Comparison of ENCODE assay signal across 1 cellular context in the genomic region with DNA sequence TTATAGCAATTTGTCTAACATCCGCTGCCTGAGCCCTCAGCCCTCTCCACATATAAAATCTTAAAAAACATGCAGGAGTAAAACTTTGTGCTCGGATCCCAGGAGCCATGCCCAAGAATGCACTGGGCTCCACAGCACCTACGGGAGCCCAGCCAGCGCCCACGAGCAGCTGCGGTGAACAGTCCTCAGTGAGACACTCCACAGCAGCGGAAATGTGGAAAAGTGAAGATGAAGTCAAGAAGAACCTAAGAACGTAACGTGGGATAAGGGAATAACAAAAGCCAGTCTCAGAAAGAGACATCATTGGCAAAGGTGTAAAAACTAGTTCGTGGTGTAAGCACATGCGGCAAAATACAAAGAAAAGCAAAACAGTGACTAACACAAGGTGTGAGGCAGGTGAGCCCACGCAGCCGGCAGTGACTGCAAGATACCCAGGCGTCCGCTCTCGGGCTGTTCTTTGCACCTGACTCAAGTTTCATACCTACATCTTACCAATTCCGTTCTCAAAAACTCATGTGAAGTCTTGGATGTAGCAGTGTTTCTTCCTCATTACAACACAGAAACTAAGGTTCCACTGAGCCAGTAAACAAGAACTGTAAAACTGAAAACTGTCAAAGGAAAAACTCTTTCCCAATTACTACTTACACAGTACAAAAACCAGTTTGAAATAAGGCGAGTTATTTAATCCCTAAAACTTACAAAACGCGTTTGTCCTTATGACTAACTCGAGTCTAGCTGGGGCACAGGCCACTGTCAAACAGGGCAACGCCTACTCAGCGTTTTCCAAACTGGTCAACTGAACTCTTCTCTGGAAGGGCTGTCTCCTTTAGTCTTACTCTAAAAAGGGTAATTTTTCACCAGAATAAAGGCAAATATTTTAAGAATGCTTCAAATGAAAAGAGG.
A peak's percentile ranks its signal among the peaks of the same experiment; 100 is the strongest.
TF ChIP-seq lines count a peak whose summit lies in the region.

No MANE protein-coding gene starts in this region.

TF ChIP-seq in HepG2, 621 proteins besides CTCF, POLR2A, EP300 and RAD21 (continued from another document and continues in another):
- TF ChIP-seq HDAC6 (IDR thresholded peaks at IDR 0.05; ENCODE audit: low read depth, low read length) (no peak), MED1 (CRISPR knock-in tag; IDR thresholded peaks at IDR 0.05) (no peak), MAFF (IDR thresholded peaks at IDR 0.05; ENCODE audit: low read depth, low read length) (peak; percentile 86), MAFG (CRISPR knock-in tag; IDR thresholded peaks at IDR 0.05) (peak; percentile 50; the same call in 1 of the 2 replicates), MAFK (conservative IDR thresholded peaks at IDR 0.05 in 1 of 2, IDR thresholded peaks at IDR 0.05 in 1 of 2; ENCODE audit: low read length in 2 of 2) (peak; percentile 91 to 95), ZBTB38 (CRISPR knock-in tag; IDR thresholded peaks at IDR 0.05) (no peak; the same call in 1 of the 2 replicates), ZMYM4 (CRISPR knock-in tag; IDR thresholded peaks at IDR 0.05) (no peak), ZSCAN9 (CRISPR knock-in tag; IDR thresholded peaks at IDR 0.05; ENCODE audit: borderline replicate concordance) (no peak), TBX3 (IDR thresholded peaks at IDR 0.05; ENCODE audit: borderline replicate concordance) (no peak), ZBTB1 (CRISPR knock-in tag; IDR thresholded peaks at IDR 0.05; ENCODE audit: borderline replicate concordance) (no peak), SAP130 (CRISPR knock-in tag; IDR thresholded peaks at IDR 0.05; ENCODE audit: low read depth) (peak; percentile 55)
- TF ChIP-seq, protein P1, sequence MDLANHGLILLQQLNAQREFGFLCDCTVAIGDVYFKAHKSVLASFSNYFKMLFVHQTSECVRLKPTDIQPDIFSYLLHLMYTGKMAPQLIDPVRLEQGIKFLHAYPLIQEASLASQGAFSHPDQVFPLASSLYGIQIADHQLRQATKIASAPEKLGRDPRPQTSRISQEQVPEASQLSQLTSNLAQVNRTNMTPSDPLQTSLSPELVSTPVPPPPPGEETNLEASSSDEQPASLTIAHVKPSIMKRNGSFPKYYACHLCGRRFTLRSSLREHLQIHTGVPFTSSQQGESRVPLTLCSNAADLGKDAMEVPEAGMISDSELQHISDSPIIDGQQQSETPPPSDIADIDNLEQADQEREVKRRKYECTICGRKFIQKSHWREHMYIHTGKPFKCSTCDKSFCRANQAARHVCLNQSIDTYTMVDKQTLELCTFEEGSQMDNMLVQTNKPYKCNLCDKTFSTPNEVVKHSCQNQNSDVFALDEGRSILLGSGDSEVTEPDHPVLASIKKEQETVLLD (CRISPR knock-in tag; IDR thresholded peaks at IDR 0.05; ENCODE audit: low read depth): no peak
- TF ChIP-seq, protein P2, sequence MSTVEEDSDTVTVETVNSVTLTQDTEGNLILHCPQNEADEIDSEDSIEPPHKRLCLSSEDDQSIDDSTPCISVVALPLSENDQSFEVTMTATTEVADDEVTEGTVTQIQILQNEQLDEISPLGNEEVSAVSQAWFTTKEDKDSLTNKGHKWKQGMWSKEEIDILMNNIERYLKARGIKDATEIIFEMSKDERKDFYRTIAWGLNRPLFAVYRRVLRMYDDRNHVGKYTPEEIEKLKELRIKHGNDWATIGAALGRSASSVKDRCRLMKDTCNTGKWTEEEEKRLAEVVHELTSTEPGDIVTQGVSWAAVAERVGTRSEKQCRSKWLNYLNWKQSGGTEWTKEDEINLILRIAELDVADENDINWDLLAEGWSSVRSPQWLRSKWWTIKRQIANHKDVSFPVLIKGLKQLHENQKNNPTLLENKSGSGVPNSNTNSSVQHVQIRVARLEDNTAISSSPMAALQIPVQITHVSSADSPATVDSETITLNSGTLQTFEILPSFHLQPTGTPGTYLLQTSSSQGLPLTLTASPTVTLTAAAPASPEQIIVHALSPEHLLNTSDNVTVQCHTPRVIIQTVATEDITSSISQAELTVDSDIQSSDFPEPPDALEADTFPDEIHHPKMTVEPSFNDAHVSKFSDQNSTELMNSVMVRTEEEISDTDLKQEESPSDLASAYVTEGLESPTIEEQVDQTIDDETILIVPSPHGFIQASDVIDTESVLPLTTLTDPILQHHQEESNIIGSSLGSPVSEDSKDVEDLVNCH (CRISPR knock-in tag; IDR thresholded peaks at IDR 0.05): no peak
- TF ChIP-seq, protein P3, sequence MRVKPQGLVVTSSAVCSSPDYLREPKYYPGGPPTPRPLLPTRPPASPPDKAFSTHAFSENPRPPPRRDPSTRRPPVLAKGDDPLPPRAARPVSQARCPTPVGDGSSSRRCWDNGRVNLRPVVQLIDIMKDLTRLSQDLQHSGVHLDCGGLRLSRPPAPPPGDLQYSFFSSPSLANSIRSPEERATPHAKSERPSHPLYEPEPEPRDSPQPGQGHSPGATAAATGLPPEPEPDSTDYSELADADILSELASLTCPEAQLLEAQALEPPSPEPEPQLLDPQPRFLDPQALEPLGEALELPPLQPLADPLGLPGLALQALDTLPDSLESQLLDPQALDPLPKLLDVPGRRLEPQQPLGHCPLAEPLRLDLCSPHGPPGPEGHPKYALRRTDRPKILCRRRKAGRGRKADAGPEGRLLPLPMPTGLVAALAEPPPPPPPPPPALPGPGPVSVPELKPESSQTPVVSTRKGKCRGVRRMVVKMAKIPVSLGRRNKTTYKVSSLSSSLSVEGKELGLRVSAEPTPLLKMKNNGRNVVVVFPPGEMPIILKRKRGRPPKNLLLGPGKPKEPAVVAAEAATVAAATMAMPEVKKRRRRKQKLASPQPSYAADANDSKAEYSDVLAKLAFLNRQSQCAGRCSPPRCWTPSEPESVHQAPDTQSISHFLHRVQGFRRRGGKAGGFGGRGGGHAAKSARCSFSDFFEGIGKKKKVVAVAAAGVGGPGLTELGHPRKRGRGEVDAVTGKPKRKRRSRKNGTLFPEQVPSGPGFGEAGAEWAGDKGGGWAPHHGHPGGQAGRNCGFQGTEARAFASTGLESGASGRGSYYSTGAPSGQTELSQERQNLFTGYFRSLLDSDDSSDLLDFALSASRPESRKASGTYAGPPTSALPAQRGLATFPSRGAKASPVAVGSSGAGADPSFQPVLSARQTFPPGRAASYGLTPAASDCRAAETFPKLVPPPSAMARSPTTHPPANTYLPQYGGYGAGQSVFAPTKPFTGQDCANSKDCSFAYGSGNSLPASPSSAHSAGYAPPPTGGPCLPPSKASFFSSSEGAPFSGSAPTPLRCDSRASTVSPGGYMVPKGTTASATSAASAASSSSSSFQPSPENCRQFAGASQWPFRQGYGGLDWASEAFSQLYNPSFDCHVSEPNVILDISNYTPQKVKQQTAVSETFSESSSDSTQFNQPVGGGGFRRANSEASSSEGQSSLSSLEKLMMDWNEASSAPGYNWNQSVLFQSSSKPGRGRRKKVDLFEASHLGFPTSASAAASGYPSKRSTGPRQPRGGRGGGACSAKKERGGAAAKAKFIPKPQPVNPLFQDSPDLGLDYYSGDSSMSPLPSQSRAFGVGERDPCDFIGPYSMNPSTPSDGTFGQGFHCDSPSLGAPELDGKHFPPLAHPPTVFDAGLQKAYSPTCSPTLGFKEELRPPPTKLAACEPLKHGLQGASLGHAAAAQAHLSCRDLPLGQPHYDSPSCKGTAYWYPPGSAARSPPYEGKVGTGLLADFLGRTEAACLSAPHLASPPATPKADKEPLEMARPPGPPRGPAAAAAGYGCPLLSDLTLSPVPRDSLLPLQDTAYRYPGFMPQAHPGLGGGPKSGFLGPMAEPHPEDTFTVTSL (CRISPR knock-in tag; IDR thresholded peaks at IDR 0.05; ENCODE audit: borderline replicate concordance): no peak
- TF ChIP-seq, protein P4, sequence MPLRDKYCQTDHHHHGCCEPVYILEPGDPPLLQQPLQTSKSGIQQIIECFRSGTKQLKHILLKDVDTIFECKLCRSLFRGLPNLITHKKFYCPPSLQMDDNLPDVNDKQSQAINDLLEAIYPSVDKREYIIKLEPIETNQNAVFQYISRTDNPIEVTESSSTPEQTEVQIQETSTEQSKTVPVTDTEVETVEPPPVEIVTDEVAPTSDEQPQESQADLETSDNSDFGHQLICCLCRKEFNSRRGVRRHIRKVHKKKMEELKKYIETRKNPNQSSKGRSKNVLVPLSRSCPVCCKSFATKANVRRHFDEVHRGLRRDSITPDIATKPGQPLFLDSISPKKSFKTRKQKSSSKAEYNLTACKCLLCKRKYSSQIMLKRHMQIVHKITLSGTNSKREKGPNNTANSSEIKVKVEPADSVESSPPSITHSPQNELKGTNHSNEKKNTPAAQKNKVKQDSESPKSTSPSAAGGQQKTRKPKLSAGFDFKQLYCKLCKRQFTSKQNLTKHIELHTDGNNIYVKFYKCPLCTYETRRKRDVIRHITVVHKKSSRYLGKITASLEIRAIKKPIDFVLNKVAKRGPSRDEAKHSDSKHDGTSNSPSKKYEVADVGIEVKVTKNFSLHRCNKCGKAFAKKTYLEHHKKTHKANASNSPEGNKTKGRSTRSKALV (CRISPR knock-in tag; IDR thresholded peaks at IDR 0.05): peak; percentile 32; the same call in 1 of the 2 replicates
- TF ChIP-seq, protein P5, sequence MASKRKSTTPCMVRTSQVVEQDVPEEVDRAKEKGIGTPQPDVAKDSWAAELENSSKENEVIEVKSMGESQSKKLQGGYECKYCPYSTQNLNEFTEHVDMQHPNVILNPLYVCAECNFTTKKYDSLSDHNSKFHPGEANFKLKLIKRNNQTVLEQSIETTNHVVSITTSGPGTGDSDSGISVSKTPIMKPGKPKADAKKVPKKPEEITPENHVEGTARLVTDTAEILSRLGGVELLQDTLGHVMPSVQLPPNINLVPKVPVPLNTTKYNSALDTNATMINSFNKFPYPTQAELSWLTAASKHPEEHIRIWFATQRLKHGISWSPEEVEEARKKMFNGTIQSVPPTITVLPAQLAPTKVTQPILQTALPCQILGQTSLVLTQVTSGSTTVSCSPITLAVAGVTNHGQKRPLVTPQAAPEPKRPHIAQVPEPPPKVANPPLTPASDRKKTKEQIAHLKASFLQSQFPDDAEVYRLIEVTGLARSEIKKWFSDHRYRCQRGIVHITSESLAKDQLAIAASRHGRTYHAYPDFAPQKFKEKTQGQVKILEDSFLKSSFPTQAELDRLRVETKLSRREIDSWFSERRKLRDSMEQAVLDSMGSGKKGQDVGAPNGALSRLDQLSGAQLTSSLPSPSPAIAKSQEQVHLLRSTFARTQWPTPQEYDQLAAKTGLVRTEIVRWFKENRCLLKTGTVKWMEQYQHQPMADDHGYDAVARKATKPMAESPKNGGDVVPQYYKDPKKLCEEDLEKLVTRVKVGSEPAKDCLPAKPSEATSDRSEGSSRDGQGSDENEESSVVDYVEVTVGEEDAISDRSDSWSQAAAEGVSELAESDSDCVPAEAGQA (IDR thresholded peaks at IDR 0.05; ENCODE audit: low read depth): no peak
- TF ChIP-seq, protein P5 (CRISPR knock-in tag; IDR thresholded peaks at IDR 0.05; ENCODE audit: borderline replicate concordance): no peak
- TF ChIP-seq, protein P6, sequence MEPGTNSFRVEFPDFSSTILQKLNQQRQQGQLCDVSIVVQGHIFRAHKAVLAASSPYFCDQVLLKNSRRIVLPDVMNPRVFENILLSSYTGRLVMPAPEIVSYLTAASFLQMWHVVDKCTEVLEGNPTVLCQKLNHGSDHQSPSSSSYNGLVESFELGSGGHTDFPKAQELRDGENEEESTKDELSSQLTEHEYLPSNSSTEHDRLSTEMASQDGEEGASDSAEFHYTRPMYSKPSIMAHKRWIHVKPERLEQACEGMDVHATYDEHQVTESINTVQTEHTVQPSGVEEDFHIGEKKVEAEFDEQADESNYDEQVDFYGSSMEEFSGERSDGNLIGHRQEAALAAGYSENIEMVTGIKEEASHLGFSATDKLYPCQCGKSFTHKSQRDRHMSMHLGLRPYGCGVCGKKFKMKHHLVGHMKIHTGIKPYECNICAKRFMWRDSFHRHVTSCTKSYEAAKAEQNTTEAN (CRISPR knock-in tag; conservative IDR thresholded peaks at IDR 0.05): no peak
- TF ChIP-seq, protein P7, sequence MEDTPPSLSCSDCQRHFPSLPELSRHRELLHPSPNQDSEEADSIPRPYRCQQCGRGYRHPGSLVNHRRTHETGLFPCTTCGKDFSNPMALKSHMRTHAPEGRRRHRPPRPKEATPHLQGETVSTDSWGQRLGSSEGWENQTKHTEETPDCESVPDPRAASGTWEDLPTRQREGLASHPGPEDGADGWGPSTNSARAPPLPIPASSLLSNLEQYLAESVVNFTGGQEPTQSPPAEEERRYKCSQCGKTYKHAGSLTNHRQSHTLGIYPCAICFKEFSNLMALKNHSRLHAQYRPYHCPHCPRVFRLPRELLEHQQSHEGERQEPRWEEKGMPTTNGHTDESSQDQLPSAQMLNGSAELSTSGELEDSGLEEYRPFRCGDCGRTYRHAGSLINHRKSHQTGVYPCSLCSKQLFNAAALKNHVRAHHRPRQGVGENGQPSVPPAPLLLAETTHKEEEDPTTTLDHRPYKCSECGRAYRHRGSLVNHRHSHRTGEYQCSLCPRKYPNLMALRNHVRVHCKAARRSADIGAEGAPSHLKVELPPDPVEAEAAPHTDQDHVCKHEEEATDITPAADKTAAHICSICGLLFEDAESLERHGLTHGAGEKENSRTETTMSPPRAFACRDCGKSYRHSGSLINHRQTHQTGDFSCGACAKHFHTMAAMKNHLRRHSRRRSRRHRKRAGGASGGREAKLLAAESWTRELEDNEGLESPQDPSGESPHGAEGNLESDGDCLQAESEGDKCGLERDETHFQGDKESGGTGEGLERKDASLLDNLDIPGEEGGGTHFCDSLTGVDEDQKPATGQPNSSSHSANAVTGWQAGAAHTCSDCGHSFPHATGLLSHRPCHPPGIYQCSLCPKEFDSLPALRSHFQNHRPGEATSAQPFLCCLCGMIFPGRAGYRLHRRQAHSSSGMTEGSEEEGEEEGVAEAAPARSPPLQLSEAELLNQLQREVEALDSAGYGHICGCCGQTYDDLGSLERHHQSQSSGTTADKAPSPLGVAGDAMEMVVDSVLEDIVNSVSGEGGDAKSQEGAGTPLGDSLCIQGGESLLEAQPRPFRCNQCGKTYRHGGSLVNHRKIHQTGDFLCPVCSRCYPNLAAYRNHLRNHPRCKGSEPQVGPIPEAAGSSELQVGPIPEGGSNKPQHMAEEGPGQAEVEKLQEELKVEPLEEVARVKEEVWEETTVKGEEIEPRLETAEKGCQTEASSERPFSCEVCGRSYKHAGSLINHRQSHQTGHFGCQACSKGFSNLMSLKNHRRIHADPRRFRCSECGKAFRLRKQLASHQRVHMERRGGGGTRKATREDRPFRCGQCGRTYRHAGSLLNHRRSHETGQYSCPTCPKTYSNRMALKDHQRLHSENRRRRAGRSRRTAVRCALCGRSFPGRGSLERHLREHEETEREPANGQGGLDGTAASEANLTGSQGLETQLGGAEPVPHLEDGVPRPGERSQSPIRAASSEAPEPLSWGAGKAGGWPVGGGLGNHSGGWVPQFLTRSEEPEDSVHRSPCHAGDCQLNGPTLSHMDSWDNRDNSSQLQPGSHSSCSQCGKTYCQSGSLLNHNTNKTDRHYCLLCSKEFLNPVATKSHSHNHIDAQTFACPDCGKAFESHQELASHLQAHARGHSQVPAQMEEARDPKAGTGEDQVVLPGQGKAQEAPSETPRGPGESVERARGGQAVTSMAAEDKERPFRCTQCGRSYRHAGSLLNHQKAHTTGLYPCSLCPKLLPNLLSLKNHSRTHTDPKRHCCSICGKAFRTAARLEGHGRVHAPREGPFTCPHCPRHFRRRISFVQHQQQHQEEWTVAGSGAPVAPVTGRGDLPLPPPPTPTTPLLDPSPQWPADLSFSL (CRISPR knock-in tag; IDR thresholded peaks at IDR 0.05): no peak
